In the genomic region with DNA sequence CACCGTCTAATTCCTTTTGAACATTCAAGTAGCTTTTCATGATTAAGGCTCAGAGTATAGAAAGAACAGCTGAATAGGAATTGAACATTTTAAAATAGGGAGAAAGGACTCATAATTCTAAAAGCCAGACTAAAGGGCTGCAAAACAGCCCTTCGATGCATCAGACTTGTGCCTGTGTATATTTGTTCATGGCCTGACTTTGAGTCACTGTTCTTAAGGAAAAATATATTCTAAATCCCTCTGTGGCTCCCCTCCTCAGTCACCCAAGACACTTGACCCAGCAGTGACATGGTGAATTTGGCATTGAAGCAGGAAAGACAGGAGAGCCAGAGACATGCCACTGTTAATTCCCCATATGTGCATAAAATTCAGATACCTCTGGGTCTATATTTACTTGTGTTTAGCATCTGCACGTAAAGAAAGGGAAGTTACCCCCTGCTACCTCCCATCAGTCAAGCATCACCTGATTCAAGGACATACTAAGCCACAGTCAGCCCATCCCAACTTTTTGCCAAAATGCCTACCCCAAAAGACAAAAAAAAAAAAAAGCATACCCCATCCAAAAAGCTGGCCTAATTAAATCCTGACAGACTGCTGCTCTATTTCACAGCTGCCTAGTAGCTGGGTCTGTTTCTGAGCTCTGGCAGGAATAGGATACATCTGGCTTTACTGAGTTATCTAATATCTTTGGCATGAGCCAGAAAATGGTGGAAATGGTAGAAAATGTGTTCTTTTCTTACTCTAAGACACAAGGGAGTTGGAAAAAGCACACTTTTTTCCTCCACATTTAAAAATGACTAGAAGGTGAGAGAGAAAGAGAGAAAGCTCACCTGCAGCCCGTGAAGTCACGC, we compare ENCODE assay signal across 20 cellular contexts.
A peak's percentile ranks its signal among the peaks of the same experiment; 100 is the strongest.
DNase-seq lines count a peak whose midpoint lies in the region; ATAC-seq, FAIRE-seq and TF ChIP-seq lines count a peak whose summit lies in the region.
"Had no signal": no experiment of that assay in that cellular context is flagged by ENCODE, and none has a peak within 500 bp of the region (broad histone marks: within the 10 kb centered on the region; RNA-seq: fewer than 3 reads in every experiment).

No MANE protein-coding gene starts in this region.

- H3K9me3 Mint-ChIP-seq in activated CD8-positive, alpha-beta memory T cell treated with anti-CD3 and anti-CD28 coated beads, Interleukin-2, amount 10 ng/mL, durations not matched to agents 7 days and 5 days (ENCODE audit: low read depth) = no peaks in the 10 kb centered on the region
- H3K9me3 Mint-ChIP-seq: memory B cell; stimulated activated naive CD8-positive, alpha-beta T cell treated with anti-CD3 and anti-CD28 coated beads, Interleukin-15, Interleukin-2, amounts not matched to agents 100 ng/mL and 50 ng/mL, for 24 hours; T-cell had no signal

- no peaks in the 10 kb centered on the region for H3K36me3 Mint-ChIP-seq in activated CD8-positive, alpha-beta memory T cell treated with anti-CD3 and anti-CD28 coated beads, Interleukin-2, amount 10 ng/mL, durations not matched to agents 7 days and 5 days
- H3K36me3 Mint-ChIP-seq: memory B cell, T-cell had no signal

- intact Hi-C loops in A673 (cut with micrococcal nuclease; ENCODE audit: unreplicated experiment) = no loop called here

- no peak for ATAC-seq in GM21825 (IDR thresholded peaks at IDR 0.05; ENCODE audit: unreplicated experiment)
- ATAC-seq in activated CD8-positive, alpha-beta memory T cell treated with anti-CD3 and anti-CD28 coated beads, Interleukin-2, amount 10 ng/mL, durations not matched to agents 7 days and 5 days = no peak
- ATAC-seq: T-cell had no signal

- CTCF ChIA-PET in A673 (lab: Charles Lee) = interaction anchor here (0.7 to 1.0 kb wide), 3 partner anchors 21 to 70 kb away, joined by 3 to 7 read pairs (median 3); no protein-coding TSS in a partner anchor
- CTCF ChIA-PET in activated CD8-positive, alpha-beta memory T cell treated with anti-CD3 and anti-CD28 coated beads, Interleukin-2, amount 10 ng/mL, durations not matched to agents 7 days and 5 days (lab: Charles Lee) = no interaction called here

- BruUV-seq in A673 (replicated peaks; lab: Mats Ljungman, UMichigan) = no TSS peak

- no peaks in the 10 kb centered on the region for H3K9me2 ChIP-seq in Karpas-422 (replicated peaks; ENCODE audit: insufficient read depth, low read length)

- DNase-seq in A673 (ENCODE audit: low spot score) (no peak), Karpas-422 (peak; percentile 75), left kidney (ENCODE audit: low read depth, low spot score) (peak; percentile 35), SW 1271 (lab: John Stamatoyannopoulos, UW) (no peak), KBM-7 (no peak)
- DNase-seq in activated CD8-positive, alpha-beta memory T cell treated with anti-CD3 and anti-CD28 coated beads, Interleukin-2, amount 10 ng/mL, durations not matched to agents 7 days and 5 days = no peak
- DNase-seq: ACHN; activated CD8-positive, alpha-beta memory T cell treated with anti-CD3 and anti-CD28 coated beads, Interleukin-2, amount 50 U/mL, for 48 hours; activated naive CD4-positive, alpha-beta T cell treated with anti-CD3 and anti-CD28 coated beads, Interleukin-2, amount 50 U/mL, for 16 hours; GM23248; NCI-H1048; NCI-H226; nucleus accumbens; Peyer's patch; T-cell had no signal

- H3K9me3 ChIP-seq in A673 (ENCODE audit: low read depth, low read length, poor library complexity, severe bottlenecking) = no peaks in the 10 kb centered on the region
- H3K9me3 ChIP-seq in Karpas-422 (ENCODE audit: low read length) = no peaks in the 10 kb centered on the region
- H3K9me3 ChIP-seq: Peyer's patch had no signal

- no peak overlapping the region for H3K27ac Mint-ChIP-seq in activated CD8-positive, alpha-beta memory T cell treated with anti-CD3 and anti-CD28 coated beads, Interleukin-2, amount 10 ng/mL, durations not matched to agents 7 days and 5 days
- H3K27ac Mint-ChIP-seq: memory B cell; stimulated activated naive CD8-positive, alpha-beta T cell treated with anti-CD3 and anti-CD28 coated beads, Interleukin-15, Interleukin-2, amounts not matched to agents 100 ng/mL and 50 ng/mL, for 24 hours; T-cell had no signal

- peak overlapping the region; percentile 87 for H3K4me2 ChIP-seq in Karpas-422 (ENCODE audit: low read depth, low read length, poor library complexity, severe bottlenecking)

- H3K4me3 Mint-ChIP-seq in activated CD8-positive, alpha-beta memory T cell treated with anti-CD3 and anti-CD28 coated beads, Interleukin-2, amount 10 ng/mL, durations not matched to agents 7 days and 5 days = no peak overlapping the region
- H3K4me3 Mint-ChIP-seq: memory B cell; stimulated activated naive CD8-positive, alpha-beta T cell treated with anti-CD3 and anti-CD28 coated beads, Interleukin-15, Interleukin-2, amounts not matched to agents 100 ng/mL and 50 ng/mL, for 24 hours; T-cell had no signal

- H3K27me3 Mint-ChIP-seq in activated CD8-positive, alpha-beta memory T cell treated with anti-CD3 and anti-CD28 coated beads, Interleukin-2, amount 10 ng/mL, durations not matched to agents 7 days and 5 days = peaks cover 4% of the 10 kb centered on the region
- H3K27me3 Mint-ChIP-seq: stimulated activated naive CD8-positive, alpha-beta T cell treated with anti-CD3 and anti-CD28 coated beads, Interleukin-15, Interleukin-2, amounts not matched to agents 100 ng/mL and 50 ng/mL, for 24 hours had no signal

- peak overlapping the region; percentile 75 for H3K9ac ChIP-seq in Karpas-422 (ENCODE audit: low read length)
- H3K9ac ChIP-seq: GM23248 had no signal

- peaks cover 27% of the 10 kb centered on the region for H3K79me2 ChIP-seq in Karpas-422 (ENCODE audit: low read length)

- peak; percentile 48 for FAIRE-seq in endometrium (lab: Jason Lieb, UNC)
- FAIRE-seq: D721Med had no signal

- peak overlapping the region; percentile 1 for H3K27ac ChIP-seq in A673 (ENCODE audit: low read depth, low read length, poor library complexity, severe bottlenecking)
- H3K27ac ChIP-seq in Karpas-422 (ENCODE audit: low read length) = peak overlapping the region; percentile 98
- H3K27ac ChIP-seq: GM23248, Peyer's patch had no signal

- H3K4me1 ChIP-seq in A673 (ENCODE audit: insufficient read depth, low read length, poor library complexity, severe bottlenecking) = peaks cover 18% of the 10 kb centered on the region
- peaks cover 72% of the 10 kb centered on the region for H3K4me1 ChIP-seq in Karpas-422 (ENCODE audit: low read length)
- H3K4me1 ChIP-seq: Peyer's patch had no signal

- no peaks in the 10 kb centered on the region for H4K20me1 ChIP-seq in Karpas-422 (ENCODE audit: insufficient read depth, low read depth, low read length)

- POLR2A ChIA-PET in A673 (lab: Charles Lee; ENCODE audit: low non-redundant PET) = interaction anchor here (0.6 kb wide), 4 partner anchors 10 to 202 kb away, joined by 3 to 7 read pairs (median 4); no protein-coding TSS in a partner anchor

- no peaks in the 10 kb centered on the region for H3K27me3 ChIP-seq in A673 (replicated peaks; ENCODE audit: insufficient read depth, low read depth, low read length, poor library complexity)
- no peaks in the 10 kb centered on the region for H3K27me3 ChIP-seq in Karpas-422 (ENCODE audit: low read length)
- H3K27me3 ChIP-seq: Peyer's patch had no signal

- TF ChIP-seq CTCF in A673 (conservative IDR thresholded peaks at IDR 0.05; ENCODE audit: low read depth, low read length) = no peak

- in situ Hi-C loops in KBM-7 (cut with MboI; ENCODE audit: low pct_unique_long_range_greater_than_20kb, low sequenced_read_pairs) = no loop called here

- no peaks in the 10 kb centered on the region for H3K36me3 ChIP-seq in A673 (ENCODE audit: insufficient read depth, low read length, poor library complexity, severe bottlenecking)
- peaks cover 8% of the 10 kb centered on the region; the same call in 1 of the 2 replicates for H3K36me3 ChIP-seq in Karpas-422 (ENCODE audit: insufficient read depth, low read length)
- H3K36me3 ChIP-seq: Peyer's patch had no signal

- H3K4me3 ChIP-seq in A673 (ENCODE audit: low read depth, low read length, poor library complexity, severe bottlenecking) (no peak overlapping the region), Karpas-422 (ENCODE audit: low read length) (peak overlapping the region; percentile 70)
- H3K4me3 ChIP-seq: GM23248, Peyer's patch had no signal

- H3K4me1 Mint-ChIP-seq in activated CD8-positive, alpha-beta memory T cell treated with anti-CD3 and anti-CD28 coated beads, Interleukin-2, amount 10 ng/mL, durations not matched to agents 7 days and 5 days = no peaks in the 10 kb centered on the region
- H3K4me1 Mint-ChIP-seq: memory B cell, T-cell had no signal

- H2AFZ ChIP-seq in Karpas-422 (ENCODE audit: low read length) = no peak overlapping the region
- H2AFZ ChIP-seq: GM23248 had no signal

Comparison
In these comparisons a context has a peak if more than half of its experiments do, and no peak if none do; other contexts are left out.
1. DNase-seq: peak in Karpas-422 (single experiment) and left kidney (single experiment); none in A673 (single experiment), activated CD8-positive, alpha-beta memory T cell treated with anti-CD3 and anti-CD28 coated beads, Interleukin-2, amount 10 ng/mL, durations not matched to agents 7 days and 5 days (single experiment), SW 1271 (0 of 2) and KBM-7 (single experiment).